Comparison of ENCODE assay signal across 12 cellular contexts in the genomic region with DNA sequence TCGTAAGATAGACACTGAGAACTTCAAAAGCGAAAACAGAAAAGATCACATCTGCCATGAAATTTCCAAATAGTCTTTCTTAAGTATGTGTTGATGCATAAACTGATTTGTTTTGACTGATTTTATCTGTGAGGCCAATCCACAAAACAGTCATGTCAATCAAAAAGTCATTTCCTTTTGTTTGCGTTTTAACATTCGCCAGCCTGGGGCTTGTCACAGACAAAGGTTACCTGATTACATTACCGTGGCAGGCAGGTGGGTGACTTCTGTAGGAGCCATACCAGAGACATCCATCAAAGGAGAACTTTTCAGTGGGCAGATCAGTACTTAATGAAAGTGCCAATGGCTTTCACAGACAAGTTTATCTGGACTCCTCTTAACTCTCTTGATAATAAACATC. TPM values are rescaled to one million over a fixed set of nuclear protein-coding genes. Genes with fewer than 3 reads are reported as not detected.
DNase-seq lines count a peak whose midpoint lies in the region; ATAC-seq and TF ChIP-seq lines count a peak whose summit lies in the region.
"Had no signal": no experiment of that assay in that cellular context is flagged by ENCODE, and none has a peak within 500 bp of the region (broad histone marks: within the 10 kb centered on the region; RNA-seq: fewer than 3 reads in every experiment).

No MANE protein-coding gene starts in this region.

- H3K4me2 ChIP-seq in hepatocyte = no peak overlapping the region

- H3K4me3 ChIP-seq in hepatocyte = no peak overlapping the region
- H3K4me3 ChIP-seq: colonic mucosa, gastroesophageal sphincter, lower lobe of right lung had no signal

- no peaks in the 10 kb centered on the region for H3K36me3 ChIP-seq in hepatocyte (replicated peaks; ENCODE audit: insufficient read depth, low read depth)
- H3K36me3 ChIP-seq: colonic mucosa, gastroesophageal sphincter, lower lobe of right lung had no signal

- peaks cover 0 to 5% (median 0%) of the 10 kb centered on the region in 7 donors for H3K9me3 Mint-ChIP-seq in naive B cell

- no peak overlapping the region for H2AFZ ChIP-seq in hepatocyte

- H3K4me1 ChIP-seq in hepatocyte (ENCODE audit: insufficient read depth) = no peaks in the 10 kb centered on the region
- H3K4me1 ChIP-seq: colonic mucosa, gastroesophageal sphincter, lower lobe of right lung had no signal

- no peaks in the 10 kb centered on the region for H3K9me3 ChIP-seq in hepatocyte (ENCODE audit: low read depth)
- H3K9me3 ChIP-seq: colonic mucosa, gastroesophageal sphincter, lower lobe of right lung had no signal

- WGBS in hepatocyte (ENCODE audit: low lambda C conversion rate, missing lambda C conversion rate) = 47% methylated on average over 5 of the region's 5 CpGs

- DNase-seq in HEK293T (ENCODE audit: extremely low spot score) (no peak), naive B cell (no peak), hepatocyte (ENCODE audit: low spot score) (no peak), T-helper 1 cell (no peak)
- DNase-seq: activated naive CD4-positive, alpha-beta T cell; colonic mucosa had no signal

- H3K27ac Mint-ChIP-seq in naive B cell = peak overlapping the region; percentile 90 to 97 (median 94)

- ATAC-seq in GM19035 (IDR thresholded peaks at IDR 0.05; ENCODE audit: unreplicated experiment) = peak; percentile 19
- peak; percentile 8 for ATAC-seq in HG03565 (IDR thresholded peaks at IDR 0.05; ENCODE audit: unreplicated experiment)
- ATAC-seq in naive B cell (ENCODE audit: low read depth in 2 of 2) = peak; percentile 17 to 24
- no peak for ATAC-seq in GM19467 (IDR thresholded peaks at IDR 0.05; ENCODE audit: unreplicated experiment)
- ATAC-seq: gastroesophageal sphincter, Right ventricle myocardium inferior had no signal

- POLR2A ChIA-PET in HEK293T (lab: Yijun Ruan, JAX) = no interaction called here

- peaks cover 34 to 68% (median 42%) of the 10 kb centered on the region in 3 donors for H3K4me1 Mint-ChIP-seq in naive B cell

- CTCF ChIA-PET in HEK293T (lab: Yijun Ruan, JAX) = no interaction called here

- no peak overlapping the region for H3K27ac ChIP-seq in hepatocyte
- H3K27ac ChIP-seq: colonic mucosa, gastroesophageal sphincter, lower lobe of right lung had no signal

- H3K9me2 ChIP-seq in hepatocyte (replicated peaks; ENCODE audit: insufficient read depth) = no peaks in the 10 kb centered on the region

- no peaks in the 10 kb centered on the region for H3K27me3 Mint-ChIP-seq in naive B cell

- H3K36me3 Mint-ChIP-seq in naive B cell = peaks cover 3 to 6% of the 10 kb centered on the region in 2 donors

- H3K79me2 ChIP-seq in hepatocyte = no peaks in the 10 kb centered on the region

- H3K27me3 ChIP-seq in hepatocyte = no peaks in the 10 kb centered on the region
- H3K27me3 ChIP-seq: colonic mucosa, gastroesophageal sphincter had no signal

- TF ChIP-seq CTCF in hepatocyte (IDR thresholded peaks at IDR 0.05; ENCODE audit: poor library complexity) = no peak

- peak overlapping the region; percentile 60 to 89 (median 78) for H3K4me3 Mint-ChIP-seq in naive B cell

- no peaks in the 10 kb centered on the region for H4K20me1 ChIP-seq in hepatocyte (ENCODE audit: insufficient read depth, poor library complexity, severe bottlenecking)

TF ChIP-seq in HEK293T, 16 proteins besides CTCF, POLR2A, EP300 and RAD21:
- TF ChIP-seq, protein P1, sequence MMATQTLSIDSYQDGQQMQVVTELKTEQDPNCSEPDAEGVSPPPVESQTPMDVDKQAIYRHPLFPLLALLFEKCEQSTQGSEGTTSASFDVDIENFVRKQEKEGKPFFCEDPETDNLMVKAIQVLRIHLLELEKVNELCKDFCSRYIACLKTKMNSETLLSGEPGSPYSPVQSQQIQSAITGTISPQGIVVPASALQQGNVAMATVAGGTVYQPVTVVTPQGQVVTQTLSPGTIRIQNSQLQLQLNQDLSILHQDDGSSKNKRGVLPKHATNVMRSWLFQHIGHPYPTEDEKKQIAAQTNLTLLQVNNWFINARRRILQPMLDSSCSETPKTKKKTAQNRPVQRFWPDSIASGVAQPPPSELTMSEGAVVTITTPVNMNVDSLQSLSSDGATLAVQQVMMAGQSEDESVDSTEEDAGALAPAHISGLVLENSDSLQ (IDR thresholded peaks at IDR 0.05) = peak; percentile 16; the same call in 1 of the 2 replicates
- no peak for TF ChIP-seq ZNF384 (IDR thresholded peaks at IDR 0.05)
TF ChIP-seq in HEK293T: peak in this region for 1.

RNA-seq across cellular contexts. Expression of a gene that starts 45.5 kb away (rescaled TPM):
- polyA plus RNA-seq in naive B cell (ENCODE audit: low read depth in 6 of 6) (10 to 100 TPM; 16.5 to 29.3 (median 26.8) TPM), hepatocyte (41.1 and 45.5 TPM in 2 replicates)
- total RNA-seq in hepatocyte = 50.7 and 50.9 TPM in 2 replicates
